Comparison of ENCODE assay signal across 12 cellular contexts in the genomic region with DNA sequence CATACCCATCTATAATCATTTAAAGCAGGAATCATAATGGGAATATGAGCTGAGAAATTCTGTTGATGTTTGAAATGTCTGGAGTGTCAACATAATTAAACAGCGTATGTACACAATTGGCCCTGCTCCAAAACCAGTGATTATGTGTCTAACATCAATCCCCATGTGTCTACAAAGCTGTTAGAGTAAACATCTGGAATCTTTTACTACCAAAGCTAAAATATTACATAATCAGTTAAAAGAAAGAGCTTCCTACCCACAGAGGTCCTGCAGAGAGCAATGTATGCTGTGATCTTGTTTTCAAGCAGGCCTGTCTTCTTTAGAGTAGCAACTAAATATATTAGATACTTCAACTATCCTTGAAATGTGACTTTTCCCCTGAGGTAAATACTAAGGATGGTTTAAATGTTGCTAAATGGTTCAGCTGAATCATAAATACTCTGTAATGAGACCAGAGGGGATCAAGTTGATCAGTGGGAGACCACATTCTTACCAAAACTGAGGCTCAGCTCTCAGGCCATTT.
DNase-seq lines count a peak whose midpoint lies in the region; ATAC-seq and TF ChIP-seq lines count a peak whose summit lies in the region.
"Had no signal": no experiment of that assay in that cellular context is flagged by ENCODE, and none has a peak within 500 bp of the region (broad histone marks: within the 10 kb centered on the region; RNA-seq: fewer than 3 reads in every experiment).

No MANE protein-coding gene starts in this region.

- POLR2A ChIA-PET in IMR-90 (lab: Charles Lee; ENCODE audit: unreplicated experiment) = no interaction called here

- no peaks in the 10 kb centered on the region for H3K9me3 Mint-ChIP-seq in osteocyte (ENCODE audit: unreplicated experiment)
- H3K9me3 Mint-ChIP-seq: activated naive CD8-positive, alpha-beta T cell treated with anti-CD3 and anti-CD28 coated beads, Interleukin-2, amount 10 ng/mL, durations not matched to agents 7 days and 5 days; neural crest cell had no signal

- H3K4me3 ChIP-seq in IMR-90 (ENCODE audit: insufficient read depth, low read depth, low read length) = no peak overlapping the region
- H3K4me3 ChIP-seq in Karpas-422 (ENCODE audit: low read length) = no peak overlapping the region
- H3K4me3 ChIP-seq: testis had no signal

- H3K9me1 ChIP-seq in IMR-90 (ENCODE audit: insufficient read depth, low read length) = peaks cover 16% of the 10 kb centered on the region

- no peak for TF ChIP-seq RAD21 in IMR-90 (IDR thresholded peaks at IDR 0.05; ENCODE audit: low read length)

- peak overlapping the region; percentile 80 for H3K27ac Mint-ChIP-seq in osteocyte (ENCODE audit: unreplicated experiment)
- H3K27ac Mint-ChIP-seq: activated naive CD8-positive, alpha-beta T cell treated with anti-CD3 and anti-CD28 coated beads, Interleukin-2, amount 10 ng/mL, durations not matched to agents 7 days and 5 days had no signal

- no TSS peak for BruUV-seq in IMR-90 (replicated peaks; lab: Mats Ljungman, UMichigan)

- H3K56ac ChIP-seq in IMR-90 (ENCODE audit: extremely low read depth, insufficient read depth, low read length) = no peak overlapping the region

- no peaks in the 10 kb centered on the region for H3K79me2 ChIP-seq in Karpas-422 (ENCODE audit: low read length)

- no peak overlapping the region for H2BK5ac ChIP-seq in IMR-90 (ENCODE audit: low read depth, low read length, poor library complexity, severe bottlenecking)

- no peak overlapping the region for H3K14ac ChIP-seq in IMR-90 (replicated peaks; ENCODE audit: low read depth, low read length)

- no peak overlapping the region for H2BK15ac ChIP-seq in IMR-90 (ENCODE audit: low read depth, low read length)

- no peak overlapping the region for H2BK20ac ChIP-seq in IMR-90 (ENCODE audit: low read depth, low read length)

- H3K4ac ChIP-seq in IMR-90 (ENCODE audit: low read depth, low read length) = no peak overlapping the region

- dilution Hi-C loops in IMR-90 (cut with HindIII; ENCODE audit: low sequenced_read_pairs, unreplicated experiment) = no loop called here

- no peak overlapping the region for H2AK9ac ChIP-seq in IMR-90 (replicated peaks; ENCODE audit: low read depth, low read length, poor library complexity)

- H4K5ac ChIP-seq in IMR-90 (ENCODE audit: low read depth, low read length) = no peak overlapping the region

- WGBS in IMR-90 (ENCODE audit: extremely low coverage in 2 of 2, insufficient read length in 1 of 2), 2 experiments = no CpG with 5 or more reads among the region's 1 CpG

- H3K23ac ChIP-seq in IMR-90 (ENCODE audit: low read depth, low read length) = no peak overlapping the region

- no peak overlapping the region for H4K8ac ChIP-seq in IMR-90 (ENCODE audit: low read depth in 2 of 2, low read length in 2 of 2)

- TF ChIP-seq CTCF in IMR-90 (conservative IDR thresholded peaks at IDR 0.05; ENCODE audit: low read depth, low read length) (no peak), osteocyte (IDR thresholded peaks at IDR 0.05) (no peak)

- no peaks in the 10 kb centered on the region for H3K9me3 ChIP-seq in IMR-90 (ENCODE audit: control insufficient read depth, insufficient read depth, low read length)
- no peaks in the 10 kb centered on the region for H3K9me3 ChIP-seq in Karpas-422 (ENCODE audit: low read length)
- H3K9me3 ChIP-seq: testis had no signal

- H3K4me1 Mint-ChIP-seq in osteocyte (ENCODE audit: unreplicated experiment) = peaks cover 49% of the 10 kb centered on the region
- H3K4me1 Mint-ChIP-seq: activated naive CD8-positive, alpha-beta T cell treated with anti-CD3 and anti-CD28 coated beads, Interleukin-2, amount 10 ng/mL, durations not matched to agents 7 days and 5 days had no signal

- H3K79me1 ChIP-seq in IMR-90 (ENCODE audit: low read depth in 1 of 2, low read length in 2 of 2) = peaks cover 29 to 71% of the 10 kb centered on the region in 2 experiments

- H3K36me3 ChIP-seq in IMR-90 (ENCODE audit: control insufficient read depth, insufficient read depth, low read length) = no peaks in the 10 kb centered on the region
- no peaks in the 10 kb centered on the region for H3K36me3 ChIP-seq in Karpas-422 (ENCODE audit: insufficient read depth, low read length)

- TF ChIP-seq POLR2A in IMR-90 (IDR thresholded peaks at IDR 0.05; ENCODE audit: low read depth, low read length) = no peak

- no peak overlapping the region for H2AK5ac ChIP-seq in IMR-90 (ENCODE audit: low read depth, low read length)

- CTCF ChIA-PET in IMR-90 (lab: Yijun Ruan, JAX) = interaction anchor here (0.6 to 1.7 kb wide), 4 partner anchors 11 to 773 kb away, joined by 3 to 4 read pairs (median 4); no protein-coding TSS in a partner anchor

- no peaks in the 10 kb centered on the region for H3K27me3 Mint-ChIP-seq in osteocyte (ENCODE audit: unreplicated experiment)

- H2BK120ac ChIP-seq in IMR-90 (ENCODE audit: low read depth, low read length) = no peak overlapping the region

- no peaks in the 10 kb centered on the region for H3K36me3 Mint-ChIP-seq in osteocyte (ENCODE audit: unreplicated experiment)
- H3K36me3 Mint-ChIP-seq: activated naive CD8-positive, alpha-beta T cell treated with anti-CD3 and anti-CD28 coated beads, Interleukin-2, amount 10 ng/mL, durations not matched to agents 7 days and 5 days had no signal

- H3K9ac ChIP-seq in IMR-90 (ENCODE audit: low read depth, low read length) (no peak overlapping the region), Karpas-422 (ENCODE audit: low read length) (no peak overlapping the region)

- peak; percentile 56 for ATAC-seq in IMR-90 (ENCODE audit: low read depth)
- no peak for ATAC-seq in GM19351 (IDR thresholded peaks at IDR 0.05; ENCODE audit: unreplicated experiment)
- no peak for ATAC-seq in HG03159 (IDR thresholded peaks at IDR 0.05; ENCODE audit: unreplicated experiment)

- in situ Hi-C loops in IMR-90 (cut with MboI; ENCODE audit: low sequenced_read_pairs) = loop anchor here (25.0 kb wide), 2 partner anchors 795 to 1045 kb away; no protein-coding TSS in a partner anchor

- no peak overlapping the region for H3K27ac ChIP-seq in IMR-90 (ENCODE audit: insufficient read depth, low read length)
- H3K27ac ChIP-seq in Karpas-422 (ENCODE audit: low read length) = no peak overlapping the region
- H3K27ac ChIP-seq: testis had no signal

- H3K18ac ChIP-seq in IMR-90 (ENCODE audit: low read depth, low read length) = no peak overlapping the region

- DNase-seq in EL (peak; percentile 23), IMR-90 (no peak), astrocyte of the hippocampus (ENCODE audit: low read depth, low spot score) (peak; percentile 24), osteocyte (ENCODE audit: extremely low spot score, unreplicated experiment) (no peak), Karpas-422 (no peak)
- DNase-seq: activated naive CD8-positive, alpha-beta T cell treated with anti-CD3 and anti-CD28 coated beads, Interleukin-2, amount 10 ng/mL, durations not matched to agents 7 days and 5 days; NCI-H226; Right ventricle myocardium superior; testis had no signal

- H4K91ac ChIP-seq in IMR-90 (ENCODE audit: insufficient read depth, low read depth, low read length) = no peak overlapping the region

- H4K20me1 ChIP-seq in IMR-90 (ENCODE audit: insufficient read depth, low read length) (peaks cover 30% of the 10 kb centered on the region), Karpas-422 (ENCODE audit: insufficient read depth, low read depth, low read length) (no peaks in the 10 kb centered on the region)

- no peaks in the 10 kb centered on the region for H3K9me2 ChIP-seq in Karpas-422 (replicated peaks; ENCODE audit: insufficient read depth, low read length)

- H3K27me3 ChIP-seq in IMR-90 (ENCODE audit: control insufficient read depth, insufficient read depth, low read length) = no peaks in the 10 kb centered on the region
- no peaks in the 10 kb centered on the region for H3K27me3 ChIP-seq in Karpas-422 (ENCODE audit: low read length)
- H3K27me3 ChIP-seq: testis had no signal

- intact Hi-C loops in IMR-90 (cut with micrococcal nuclease) = no loop called here

- H3K4me1 ChIP-seq in IMR-90 (ENCODE audit: control insufficient read depth, insufficient read depth, low read length) (peaks cover 7% of the 10 kb centered on the region), Karpas-422 (ENCODE audit: low read length) (no peaks in the 10 kb centered on the region)
- H3K4me1 ChIP-seq: testis had no signal

- H3K4me2 ChIP-seq in IMR-90 (ENCODE audit: low read depth, low read length) = no peak overlapping the region
- no peak overlapping the region for H3K4me2 ChIP-seq in Karpas-422 (ENCODE audit: low read depth, low read length, poor library complexity, severe bottlenecking)

- no peak overlapping the region for H3K4me3 Mint-ChIP-seq in osteocyte (ENCODE audit: unreplicated experiment)
- H3K4me3 Mint-ChIP-seq: activated naive CD8-positive, alpha-beta T cell treated with anti-CD3 and anti-CD28 coated beads, Interleukin-2, amount 10 ng/mL, durations not matched to agents 7 days and 5 days; neural crest cell had no signal

- H2AFZ ChIP-seq in IMR-90 (replicated peaks; ENCODE audit: low read length, poor library complexity) (no peak overlapping the region), Karpas-422 (ENCODE audit: low read length) (no peak overlapping the region)

TF ChIP-seq in IMR-90, 13 proteins besides CTCF, POLR2A, EP300 and RAD21 (continues in another document):
- no peak for TF ChIP-seq SMC3 (IDR thresholded peaks at IDR 0.05; ENCODE audit: low read depth, low read length)
- no peak for TF ChIP-seq ELK1 (IDR thresholded peaks at IDR 0.05; ENCODE audit: borderline replicate concordance, low read depth, low read length)
- TF ChIP-seq, protein P1, sequence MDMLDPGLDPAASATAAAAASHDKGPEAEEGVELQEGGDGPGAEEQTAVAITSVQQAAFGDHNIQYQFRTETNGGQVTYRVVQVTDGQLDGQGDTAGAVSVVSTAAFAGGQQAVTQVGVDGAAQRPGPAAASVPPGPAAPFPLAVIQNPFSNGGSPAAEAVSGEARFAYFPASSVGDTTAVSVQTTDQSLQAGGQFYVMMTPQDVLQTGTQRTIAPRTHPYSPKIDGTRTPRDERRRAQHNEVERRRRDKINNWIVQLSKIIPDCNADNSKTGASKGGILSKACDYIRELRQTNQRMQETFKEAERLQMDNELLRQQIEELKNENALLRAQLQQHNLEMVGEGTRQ (IDR thresholded peaks at IDR 0.05; ENCODE audit: low read depth, low read length) = no peak
- TF ChIP-seq CHD1 (IDR thresholded peaks at IDR 0.05; ENCODE audit: low read depth, low read length) = no peak
- TF ChIP-seq MXI1 (IDR thresholded peaks at IDR 0.05; ENCODE audit: borderline replicate concordance, low read depth, low read length) = no peak
- no peak for TF ChIP-seq NFE2L2 (IDR thresholded peaks at IDR 0.05; ENCODE audit: low read depth, low read length)
- no peak for TF ChIP-seq MAFK (IDR thresholded peaks at IDR 0.05; ENCODE audit: low read depth, low read length)

Comparison
In these comparisons a context has a peak if more than half of its experiments do, and no peak if none do; other contexts are left out.
1. DNase-seq: peak in EL (single experiment) and astrocyte of the hippocampus (single experiment); none in IMR-90 (single experiment), osteocyte (single experiment) and Karpas-422 (single experiment).